Comparison of ENCODE assay signal across 2 cellular contexts in genomic region chr14:76904740-76905569, GRCh38.
TF ChIP-seq lines count a peak whose summit lies in the region.

No MANE protein-coding gene starts in this region.

TF ChIP-seq in HEK293, 187 proteins besides CTCF, POLR2A, EP300 and RAD21 (continued from another document and continues in another):
- TF ChIP-seq, protein P1, sequence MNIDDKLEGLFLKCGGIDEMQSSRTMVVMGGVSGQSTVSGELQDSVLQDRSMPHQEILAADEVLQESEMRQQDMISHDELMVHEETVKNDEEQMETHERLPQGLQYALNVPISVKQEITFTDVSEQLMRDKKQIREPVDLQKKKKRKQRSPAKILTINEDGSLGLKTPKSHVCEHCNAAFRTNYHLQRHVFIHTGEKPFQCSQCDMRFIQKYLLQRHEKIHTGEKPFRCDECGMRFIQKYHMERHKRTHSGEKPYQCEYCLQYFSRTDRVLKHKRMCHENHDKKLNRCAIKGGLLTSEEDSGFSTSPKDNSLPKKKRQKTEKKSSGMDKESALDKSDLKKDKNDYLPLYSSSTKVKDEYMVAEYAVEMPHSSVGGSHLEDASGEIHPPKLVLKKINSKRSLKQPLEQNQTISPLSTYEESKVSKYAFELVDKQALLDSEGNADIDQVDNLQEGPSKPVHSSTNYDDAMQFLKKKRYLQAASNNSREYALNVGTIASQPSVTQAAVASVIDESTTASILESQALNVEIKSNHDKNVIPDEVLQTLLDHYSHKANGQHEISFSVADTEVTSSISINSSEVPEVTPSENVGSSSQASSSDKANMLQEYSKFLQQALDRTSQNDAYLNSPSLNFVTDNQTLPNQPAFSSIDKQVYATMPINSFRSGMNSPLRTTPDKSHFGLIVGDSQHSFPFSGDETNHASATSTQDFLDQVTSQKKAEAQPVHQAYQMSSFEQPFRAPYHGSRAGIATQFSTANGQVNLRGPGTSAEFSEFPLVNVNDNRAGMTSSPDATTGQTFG (tag by site-specific recombination; IDR thresholded peaks at IDR 0.05; ENCODE audit: borderline replicate concordance), result no peak
- no peak for TF ChIP-seq ZNF140 (tag by site-specific recombination; IDR thresholded peaks at IDR 0.05)
- no peak for TF ChIP-seq ZNF621 (tag by site-specific recombination; IDR thresholded peaks at IDR 0.05)
- no peak; the same call in 1 of the 2 replicates for TF ChIP-seq YY2 (tag by site-specific recombination; IDR thresholded peaks at IDR 0.05)
- TF ChIP-seq ZNF169 (tag by site-specific recombination; IDR thresholded peaks at IDR 0.05), result no peak
- TF ChIP-seq PRDM2 (tag by site-specific recombination; IDR thresholded peaks at IDR 0.05; ENCODE audit: borderline replicate concordance), result no peak
- TF ChIP-seq HOXD13 (CRISPR knock-in tag; IDR thresholded peaks at IDR 0.05; ENCODE audit: borderline replicate concordance), result no peak
- TF ChIP-seq ZNF677 (tag by site-specific recombination; IDR thresholded peaks at IDR 0.05), result no peak
- no peak; the same call in 1 of the 2 replicates for TF ChIP-seq MZF1 (tag by site-specific recombination; IDR thresholded peaks at IDR 0.05; ENCODE audit: borderline replicate concordance)
- no peak for TF ChIP-seq ZNF341 (tag by site-specific recombination; IDR thresholded peaks at IDR 0.05; ENCODE audit: low read depth)
- peak; percentile 66 for TF ChIP-seq ZNF660 (tag by site-specific recombination; IDR thresholded peaks at IDR 0.05)
- TF ChIP-seq ZNF776 (tag by site-specific recombination; IDR thresholded peaks at IDR 0.05; ENCODE audit: borderline replicate concordance), result no peak
- no peak for TF ChIP-seq ZNF223 (tag by site-specific recombination; IDR thresholded peaks at IDR 0.05)
- no peak for TF ChIP-seq ZBTB48 (tag by site-specific recombination; IDR thresholded peaks at IDR 0.05)
- TF ChIP-seq, protein P2, sequence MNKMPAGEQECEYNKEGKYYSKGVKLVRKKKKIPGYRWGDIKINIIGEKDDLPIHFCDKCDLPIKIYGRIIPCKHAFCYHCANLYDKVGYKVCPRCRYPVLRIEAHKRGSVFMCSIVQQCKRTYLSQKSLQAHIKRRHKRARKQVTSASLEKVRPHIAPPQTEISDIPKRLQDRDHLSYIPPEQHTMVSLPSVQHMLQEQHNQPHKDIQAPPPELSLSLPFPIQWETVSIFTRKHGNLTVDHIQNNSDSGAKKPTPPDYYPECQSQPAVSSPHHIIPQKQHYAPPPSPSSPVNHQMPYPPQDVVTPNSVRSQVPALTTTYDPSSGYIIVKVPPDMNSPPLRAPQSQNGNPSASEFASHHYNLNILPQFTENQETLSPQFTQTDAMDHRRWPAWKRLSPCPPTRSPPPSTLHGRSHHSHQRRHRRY (tag by site-specific recombination; IDR thresholded peaks at IDR 0.05), result no peak
- peak; percentile 37 for TF ChIP-seq ZXDB (tag by site-specific recombination; IDR thresholded peaks at IDR 0.05)
- TF ChIP-seq ZNF629 (tag by site-specific recombination; IDR thresholded peaks at IDR 0.05), result peak; percentile 82
- TF ChIP-seq ZNF362 (tag by site-specific recombination; IDR thresholded peaks at IDR 0.05), result no peak; the same call in 1 of the 2 replicates
- TF ChIP-seq ZNF416 (tag by site-specific recombination; IDR thresholded peaks at IDR 0.05), result no peak

TF ChIP-seq in H1, 55 proteins besides CTCF, POLR2A, EP300 and RAD21 (continued from another document):
- no peak for TF ChIP-seq CHD7 (IDR thresholded peaks at IDR 0.05; ENCODE audit: insufficient replicate concordance, low read length)
- no peak for TF ChIP-seq ATF2 (IDR thresholded peaks at IDR 0.05; ENCODE audit: low read length)
- no peak for TF ChIP-seq TCF12 (IDR thresholded peaks at IDR 0.05; ENCODE audit: low read depth, low read length)
- no peak for TF ChIP-seq SP2 (IDR thresholded peaks at IDR 0.05; ENCODE audit: low read length)
- no peak for TF ChIP-seq SIRT6 (IDR thresholded peaks at IDR 0.05; ENCODE audit: low read length)
- TF ChIP-seq SP1 (IDR thresholded peaks at IDR 0.05; ENCODE audit: low read depth, low read length), result no peak
- TF ChIP-seq ATF3 (IDR thresholded peaks at IDR 0.05; ENCODE audit: insufficient read depth, low read depth, low read length), result no peak
- TF ChIP-seq TBP (IDR thresholded peaks at IDR 0.05; ENCODE audit: low read depth, low read length), result no peak
- TF ChIP-seq ZNF274 (IDR thresholded peaks at IDR 0.05; ENCODE audit: borderline replicate concordance, extremely low read depth, low read length), result no peak
- TF ChIP-seq JUN (IDR thresholded peaks at IDR 0.05; ENCODE audit: low read depth, low read length), result no peak
- TF ChIP-seq CTBP2 (IDR thresholded peaks at IDR 0.05; ENCODE audit: borderline replicate concordance, insufficient read depth, insufficient read length, low read length), result no peak
